In genomic region chr16:15644306-15644961, GRCh38 we compare ENCODE assay signal across 8 cellular contexts. TPM values are rescaled to one million over a fixed set of nuclear protein-coding genes. Genes with fewer than 3 reads are reported as not detected.
DNase-seq lines count a peak whose midpoint lies in the region; ATAC-seq, FAIRE-seq and TF ChIP-seq lines count a peak whose summit lies in the region.

No MANE protein-coding gene starts in this region.

- peaks cover 42% of the 10 kb centered on the region for H3K4me1 ChIP-seq in CD4-positive, alpha-beta memory T cell (ENCODE audit: insufficient read depth, low read length)
- H3K4me1 ChIP-seq in KMS-11 (ENCODE audit: low read depth, poor library complexity, severe bottlenecking) (peaks cover 29% of the 10 kb centered on the region), keratinocyte (ENCODE audit: control insufficient read depth, extremely low read depth, insufficient read depth, low read length) (peaks cover 43% of the 10 kb centered on the region)

- peak overlapping the region; percentile 85; the same call in 1 of the 2 replicates for H3K9ac ChIP-seq in KMS-11
- peak overlapping the region; percentile 100 for H3K9ac ChIP-seq in SK-N-MC (ENCODE audit: insufficient read length)
- peak overlapping the region; percentile 97 for H3K9ac ChIP-seq in keratinocyte (ENCODE audit: control insufficient read depth, extremely low read depth, insufficient read depth, low read length)

- no peak for DNase-seq in CD4-positive, alpha-beta memory T cell
- DNase-seq in SK-N-MC (ENCODE audit: low read depth, low spot score) (no peak), keratinocyte (ENCODE audit: low read depth, low spot score) (peak; percentile 97), HUDEP-2 (lab: John Stamatoyannopoulos, UW; ENCODE audit: unreplicated experiment in 76 of 76) (no peak)
- DNase-seq in activated CD4-positive, CD25-positive, alpha-beta regulatory T cell (lab: John Stamatoyannopoulos, UW) = no peak
- DNase-seq in stimulated activated naive CD4-positive, alpha-beta T cell treated with Interleukin-2 at 50 U/mL for 16 hours (lab: John Stamatoyannopoulos, UW) = no peak

- H3K79me2 ChIP-seq in KMS-11 (ENCODE audit: insufficient read depth, low read depth) = peaks cover 18% of the 10 kb centered on the region; the same call in 1 of the 2 replicates
- H3K79me2 ChIP-seq in keratinocyte (ENCODE audit: control insufficient read depth, insufficient read depth, low read length) = peaks cover 24% of the 10 kb centered on the region

- POLR2A ChIA-PET in CD4-positive, alpha-beta memory T cell (lab: Charles Lee; ENCODE audit: partially characterized antibody) = interaction anchor here (0.6 to 5.3 kb wide), 8 partner anchors 10 to 85 kb away, joined by 3 to 83 read pairs (median 25); no protein-coding TSS in a partner anchor

- H3K9me3 ChIP-seq in CD4-positive, alpha-beta memory T cell (ENCODE audit: control insufficient read depth in 1 of 2, low read length in 2 of 2) = no peaks in the 10 kb centered on the region
- no peaks in the 10 kb centered on the region for H3K9me3 ChIP-seq in SK-N-MC (ENCODE audit: low read depth, low read length)
- H3K9me3 ChIP-seq in keratinocyte (ENCODE audit: control insufficient read depth, low read depth, low read length) = no peaks in the 10 kb centered on the region

- H3K36me3 Mint-ChIP-seq in CD4-positive, alpha-beta memory T cell = peaks cover 3 to 15% of the 10 kb centered on the region in 2 donors

- no peak for ATAC-seq in HG03442 (IDR thresholded peaks at IDR 0.05; ENCODE audit: unreplicated experiment)

- FAIRE-seq in keratinocyte (lab: Jason Lieb, UNC) = peak; percentile 93

- H3K27me3 Mint-ChIP-seq in CD4-positive, alpha-beta memory T cell = no peaks in the 10 kb centered on the region

- dilution Hi-C loops in keratinocyte (cut with MboI; ENCODE audit: extremely low pct_ligation_motif_present, low sequenced_read_pairs) = no loop called here

- TF ChIP-seq CTCF in KMS-11 (conservative IDR thresholded peaks at IDR 0.05; ENCODE audit: low read depth, low read length) (no peak), keratinocyte (optimal IDR thresholded peaks at IDR 0.05 in 1 of 3, IDR thresholded peaks at IDR 0.05 in 1 of 3, conservative IDR thresholded peaks at IDR 0.05 in 1 of 3; ENCODE audit: extremely low read depth in 1 of 3, insufficient read depth in 2 of 3, low read length in 3 of 3) (no peak)

- H3K9me1 ChIP-seq in keratinocyte (ENCODE audit: control insufficient read depth, extremely low read depth, insufficient read depth, low read length) = no peaks in the 10 kb centered on the region

- H3K4me2 ChIP-seq in KMS-11 (peak overlapping the region; percentile 89), keratinocyte (ENCODE audit: control insufficient read depth, extremely low read depth, insufficient read depth, low read depth, low read length) (peak overlapping the region; percentile 95)

- peak overlapping the region in 7 of 8 donors; percentile 9 to 95 (median 92) for H3K4me3 Mint-ChIP-seq in CD4-positive, alpha-beta memory T cell

- peak overlapping the region; percentile 99 for H3K27ac Mint-ChIP-seq in CD4-positive, alpha-beta memory T cell

- H3K4me3 ChIP-seq in CD4-positive, alpha-beta memory T cell (ENCODE audit: low read length in 2 of 2) = no peak overlapping the region
- H3K4me3 ChIP-seq in KMS-11 (IDR thresholded peaks at IDR 0.05; ENCODE audit: insufficient read depth, low read depth, low read length) (no peak overlapping the region), SK-N-MC (no peak overlapping the region), keratinocyte (ENCODE audit: control insufficient read depth in 2 of 3, extremely low read depth in 1 of 3, insufficient read depth in 2 of 3, low read depth in 1 of 3, low read length in 3 of 3) (peak overlapping the region; percentile 73 to 95 (median 85))

- no peaks in the 10 kb centered on the region for H3K36me3 ChIP-seq in CD4-positive, alpha-beta memory T cell (ENCODE audit: insufficient read depth, low read length)
- no peaks in the 10 kb centered on the region for H3K36me3 ChIP-seq in KMS-11 (ENCODE audit: insufficient read depth)
- H3K36me3 ChIP-seq in SK-N-MC (ENCODE audit: insufficient read depth, low read length) = no peaks in the 10 kb centered on the region
- peaks cover 0 to 1% of the 10 kb centered on the region in 2 experiments for H3K36me3 ChIP-seq in keratinocyte (ENCODE audit: control insufficient read depth in 2 of 2, extremely low read depth in 1 of 2, insufficient read depth in 2 of 2, low read length in 2 of 2)

- H3K27ac ChIP-seq in CD4-positive, alpha-beta memory T cell (ENCODE audit: low read depth, low read length) = peak overlapping the region; percentile 91
- H3K27ac ChIP-seq in KMS-11 (peak overlapping the region; percentile 92), SK-N-MC (peak overlapping the region; percentile 99), keratinocyte (ENCODE audit: control insufficient read depth, insufficient read depth, low read length) (peak overlapping the region; percentile 100)

- H4K20me1 ChIP-seq in KMS-11 (ENCODE audit: insufficient read depth) (no peaks in the 10 kb centered on the region), keratinocyte (ENCODE audit: control insufficient read depth, extremely low read depth, insufficient read depth, low read length) (no peaks in the 10 kb centered on the region)

- peaks cover 22 to 47% (median 34%) of the 10 kb centered on the region in 4 donors for H3K4me1 Mint-ChIP-seq in CD4-positive, alpha-beta memory T cell

- H3K27me3 ChIP-seq in CD4-positive, alpha-beta memory T cell (ENCODE audit: insufficient read depth, low read length) = no peaks in the 10 kb centered on the region
- H3K27me3 ChIP-seq in KMS-11 (ENCODE audit: insufficient read depth, low read depth) (no peaks in the 10 kb centered on the region), keratinocyte (ENCODE audit: control insufficient read depth, extremely low read depth, insufficient read depth, low read length) (no peaks in the 10 kb centered on the region)

- H2AFZ ChIP-seq in KMS-11 (ENCODE audit: low read depth) = peak overlapping the region; percentile 70
- no peak overlapping the region for H2AFZ ChIP-seq in keratinocyte (ENCODE audit: control insufficient read depth, low read length)

- intact Hi-C loops in CD4-positive, alpha-beta memory T cell (cut with micrococcal nuclease) = loop anchor here (5.0 kb wide), 1 partner anchor 243 kb away; the partner anchor contains the start of gene CEP20

- CTCF ChIA-PET in CD4-positive, alpha-beta memory T cell (lab: Charles Lee; ENCODE audit: partially characterized antibody) = interaction anchor here (0.9 to 4.7 kb wide), 12 partner anchors 8 to 218 kb away, joined by 3 to 31 read pairs (median 15); no protein-coding TSS in a partner anchor

- H3K9me3 Mint-ChIP-seq in CD4-positive, alpha-beta memory T cell = no peaks in the 10 kb centered on the region

RNA-seq across cellular contexts. Expression of gene MARF1, which starts 1.5 kb away (rescaled TPM):
- total RNA-seq in CD4-positive, alpha-beta memory T cell = 100 to 1,000 TPM; 223 to 235 TPM
- polyA plus RNA-seq in CD4-positive, alpha-beta memory T cell = 10 to 100 TPM in 1 of 2 donors, 1 to 10 TPM in 1; 6.8 to 19.7 TPM
- polyA plus RNA-seq in keratinocyte = 10.0 to 12.5 TPM (median 11.9 TPM) in 3 replicates
- 17.5 TPM for polyA plus RNA-seq in keratinocyte (2011; ENCODE audit: low read depth)
- polyA plus RNA-seq in keratinocyte (2011; cell fraction: cytosol; rRNA removed) = 10.1 and 24.5 TPM in 2 replicates
- polyA plus RNA-seq in keratinocyte (2011; cell fraction: nucleus; rRNA removed) = 30.7 and 38.6 TPM in 2 replicates
- polyA plus RNA-seq in keratinocyte (2012; ENCODE audit: low replicate concordance) = 10.5 and 20.9 TPM in 2 replicates
- 20.0 to 57.0 TPM (median 22.1 TPM) in 3 replicates for polyA minus RNA-seq in keratinocyte
- polyA minus RNA-seq in keratinocyte (2011; cell fraction: cytosol; rRNA and poly(A)+ RNA removed) = 13.4 TPM
- polyA minus RNA-seq in keratinocyte (2011; cell fraction: nucleus; rRNA and poly(A)+ RNA removed) = 14.1 and 25.9 TPM in 2 replicates

RNA-seq across cellular contexts. Expression of gene NDE1, which starts 5.6 kb away (rescaled TPM):
- total RNA-seq in CD4-positive, alpha-beta memory T cell = 100 to 1,000 TPM; 124 to 128 TPM
- polyA plus RNA-seq in CD4-positive, alpha-beta memory T cell = 10 to 100 TPM; 15.3 to 63.9 TPM
- 20.6 to 50.2 TPM (median 37.8 TPM) in 3 replicates for polyA plus RNA-seq in keratinocyte
- polyA plus RNA-seq in keratinocyte (2011; ENCODE audit: low read depth) = 93.9 TPM
- polyA plus RNA-seq in keratinocyte (2011; cell fraction: cytosol; rRNA removed) = 49.5 and 52.5 TPM in 2 replicates
- 41.9 and 42.0 TPM in 2 replicates for polyA plus RNA-seq in keratinocyte (2011; cell fraction: nucleus; rRNA removed)
- polyA plus RNA-seq in keratinocyte (2012; ENCODE audit: low replicate concordance) = 48.4 and 59.5 TPM in 2 replicates
- polyA minus RNA-seq in keratinocyte = 28.0 to 48.8 TPM (median 48.5 TPM) in 3 replicates
- polyA minus RNA-seq in keratinocyte (2011; cell fraction: cytosol; rRNA and poly(A)+ RNA removed) = 56.6 TPM
- 23.5 and 36.1 TPM in 2 replicates for polyA minus RNA-seq in keratinocyte (2011; cell fraction: nucleus; rRNA and poly(A)+ RNA removed)

Comparison
In these comparisons a context has a peak if more than half of its experiments do, and no peak if none do; other contexts are left out.
1. H3K4me3 ChIP-seq: peak in keratinocyte (3 of 3); none in CD4-positive, alpha-beta memory T cell (0 of 2), KMS-11 (single experiment) and SK-N-MC (single experiment).
2. Peak in every context shown above with its lines, with median percentiles within 50 percentile points of each other: H3K27ac ChIP-seq and H3K9ac ChIP-seq.